Comparison of ENCODE assay signal across 15 cellular contexts in the genomic region with DNA sequence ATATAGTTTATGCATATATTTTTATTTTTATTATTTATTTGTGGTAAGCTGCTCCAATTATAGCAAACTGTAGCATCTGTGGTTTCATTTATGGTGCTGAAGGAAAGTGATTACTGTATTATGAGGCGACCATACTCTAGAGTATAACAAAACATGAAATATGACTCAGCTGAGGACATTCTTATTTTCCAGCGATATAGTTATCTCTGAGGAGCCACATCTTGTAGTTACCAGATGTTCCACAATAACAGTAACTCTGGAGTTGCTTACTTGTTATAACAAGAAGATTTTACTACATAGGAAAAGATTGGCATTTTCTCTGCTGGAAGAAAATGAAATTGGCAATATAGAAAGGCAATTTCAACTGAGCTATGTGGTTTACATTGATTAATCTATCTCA.
"Had no signal": no experiment of that assay in that cellular context is flagged by ENCODE, and none has a peak within 500 bp of the region (broad histone marks: within the 10 kb centered on the region; RNA-seq: fewer than 3 reads in every experiment).

No MANE protein-coding gene starts in this region.

- H3K9me3 ChIP-seq: left lung, pancreas had no signal

- H3K4me1 ChIP-seq: left lung, pancreas had no signal

- H3K27me3 ChIP-seq: left lung, pancreas had no signal

- H3K36me3 ChIP-seq: left lung, pancreas had no signal

- DNase-seq: activated CD4-positive, alpha-beta T cell treated with anti-CD3 and anti-CD28 coated beads for 36 hours; activated CD8-positive, alpha-beta memory T cell treated with anti-CD3 and anti-CD28 coated beads, Interleukin-2, amount 50 U/mL, for 4 hours; activated CD8-positive, alpha-beta T cell treated with anti-CD3 and anti-CD28 coated beads, Interleukin-2, amount 10 ng/mL, durations not matched to agents 7 days and 5 days; activated effector memory CD4-positive, alpha-beta T cell treated with anti-CD3 and anti-CD28 coated beads, Interleukin-2, amount 50 U/mL, for 16 hours; activated T-cell treated with anti-CD3 and anti-CD28 coated beads, Interleukin-2, amount 50 U/mL, for 48 hours; amniotic stem cell; effector CD8-positive, alpha-beta T cell; left lung; mammary epithelial cell; mucosa of descending colon; naive thymus-derived CD4-positive, alpha-beta T cell; pancreas; stimulated activated CD4-positive, alpha-beta T cell treated with anti-CD3 and anti-CD28 coated beads, Interleukin-12 subunit alpha, Interleukin-12 subunit beta, amount 100 ng/mL, for 4 hours; stimulated activated CD4-positive, alpha-beta T cell treated with anti-CD3 and anti-CD28 coated beads, Interleukin-2, amount 100 ng/mL, for 24 hours had no signal

- ATAC-seq: activated CD4-positive, alpha-beta T cell treated with anti-CD3 and anti-CD28 coated beads for 36 hours; activated CD8-positive, alpha-beta T cell treated with anti-CD3 and anti-CD28 coated beads, Interleukin-2, amount 10 ng/mL, durations not matched to agents 7 days and 5 days; left lung; mucosa of descending colon; naive thymus-derived CD4-positive, alpha-beta T cell; pancreas; stimulated activated effector memory CD8-positive, alpha-beta T cell treated with anti-CD3 and anti-CD28 coated beads, Interleukin-12 subunit alpha, Interleukin-12 subunit beta, amount 100 ng/mL, for 72 hours had no signal

- H3K27ac ChIP-seq: left lung, pancreas had no signal

- H3K4me3 ChIP-seq: left lung, mucosa of descending colon, pancreas had no signal
